ENCODE assay signal across 10 cellular contexts in the genomic region with DNA sequence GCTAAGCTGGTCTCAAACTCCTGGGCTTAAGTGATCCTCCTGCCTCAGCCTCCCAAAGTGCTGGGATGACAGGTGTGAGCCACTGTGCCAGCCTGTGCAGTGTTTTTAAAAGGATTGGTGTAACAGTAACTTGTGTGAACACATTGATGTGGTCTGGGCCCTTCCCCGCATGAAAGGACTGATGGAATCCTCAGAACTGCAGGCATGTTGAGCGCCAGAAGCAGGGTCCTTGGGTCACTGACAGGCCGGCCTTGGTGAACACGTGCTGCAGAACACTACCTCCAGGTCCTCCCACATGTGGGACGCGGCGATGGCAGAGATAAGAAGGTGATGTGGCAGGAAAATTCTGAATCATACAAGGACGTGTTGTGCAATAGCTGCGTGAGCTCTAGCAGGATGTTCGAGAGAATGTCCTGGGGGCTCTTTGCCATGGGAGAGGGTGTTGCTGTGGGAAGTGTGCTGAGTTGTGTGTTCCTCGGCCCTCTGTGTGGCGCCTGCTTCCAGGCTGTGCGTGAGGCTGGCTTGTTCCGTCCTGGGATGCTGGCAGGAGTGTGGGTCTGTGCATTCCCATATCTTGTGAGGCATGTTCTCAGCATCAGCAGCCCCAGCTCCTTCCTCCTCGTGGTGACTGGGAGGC.
DNase-seq lines count a peak whose midpoint lies in the region; ATAC-seq and TF ChIP-seq lines count a peak whose summit lies in the region.
"Had no signal": no experiment of that assay in that cellular context is flagged by ENCODE, and none has a peak within 500 bp of the region (broad histone marks: within the 10 kb centered on the region; RNA-seq: fewer than 3 reads in every experiment).

No MANE protein-coding gene starts in this region.

- 34% methylated on average over 15 of the region's 15 CpGs for WGBS in right cardiac atrium

- no peaks in the 10 kb centered on the region for H3K27me3 Mint-ChIP-seq in activated T-helper 1 cell treated with anti-CD3 and anti-CD28 coated beads, Interleukin-12 subunit alpha, Interleukin-12 subunit beta, Interleukin-2, Interleukin-4 antibody, amounts not matched to agents 30 ng/mL and 10 ng/mL and 1 ng/mL, durations not matched to agents 14 hours and 24 hours and 36 hours (ENCODE audit: insufficient read depth)

- intact Hi-C loops in activated T-helper 1 cell treated with anti-CD3 and anti-CD28 coated beads, Interleukin-12 subunit alpha, Interleukin-12 subunit beta, Interleukin-2, Interleukin-4 antibody, amounts not matched to agents 30 ng/mL and 10 ng/mL and 1 ng/mL, durations not matched to agents 14 hours and 24 hours and 36 hours (cut with micrococcal nuclease), result no loop called here
- intact Hi-C loops in right cardiac atrium (cut with DNase I), result no loop called here

- H3K4me1 ChIP-seq in right cardiac atrium (ENCODE audit: control insufficient read depth, insufficient read depth, low read length) (peaks cover 7% of the 10 kb centered on the region), thoracic aorta (ENCODE audit: control insufficient read depth in 1 of 2, low read depth in 2 of 2) (peaks cover 0 to 4% of the 10 kb centered on the region in 2 donors)

- H3K36me3 Mint-ChIP-seq in activated T-helper 1 cell treated with anti-CD3 and anti-CD28 coated beads, Interleukin-12 subunit alpha, Interleukin-12 subunit beta, Interleukin-2, Interleukin-4 antibody, amounts not matched to agents 30 ng/mL and 10 ng/mL and 1 ng/mL, durations not matched to agents 14 hours and 24 hours and 36 hours (ENCODE audit: low read depth), result peaks cover 6% of the 10 kb centered on the region

- in situ Hi-C loops in GM13977 (cut with MboI; ENCODE audit: low pct_unique_long_range_greater_than_20kb, low sequenced_read_pairs, unreplicated experiment), result no loop called here

- TF ChIP-seq CTCF in thoracic aorta (IDR thresholded peaks at IDR 0.05) (no peak), GM13977 (IDR thresholded peaks at IDR 0.05; ENCODE audit: extremely low read depth, insufficient read depth, missing control alignments) (no peak)

- no peak overlapping the region for H3K4me3 Mint-ChIP-seq in activated T-helper 1 cell treated with anti-CD3 and anti-CD28 coated beads, Interleukin-12 subunit alpha, Interleukin-12 subunit beta, Interleukin-2, Interleukin-4 antibody, amounts not matched to agents 30 ng/mL and 10 ng/mL and 1 ng/mL, durations not matched to agents 14 hours and 24 hours and 36 hours

- H3K27ac ChIP-seq in right cardiac atrium (ENCODE audit: low read length) (peak overlapping the region; percentile 37), thoracic aorta (peak overlapping the region; percentile 12 to 22)
- H3K27ac ChIP-seq: KMS-11 had no signal

- H3K4me3 ChIP-seq in right cardiac atrium (ENCODE audit: low read length) (no peak overlapping the region), thoracic aorta (no peak overlapping the region)

- H3K27me3 ChIP-seq in right cardiac atrium (ENCODE audit: control insufficient read depth, insufficient read depth), result no peaks in the 10 kb centered on the region
- H3K27me3 ChIP-seq in thoracic aorta (replicated peaks; ENCODE audit: insufficient read depth), result no peaks in the 10 kb centered on the region

- DNase-seq in activated T-cell treated with anti-CD3 and anti-CD28 coated beads for 24 hours (ENCODE audit: low read depth) (peak; percentile 30), activated T-cell treated with anti-CD3 and anti-CD28 coated beads for 4 hours (no peak), right cardiac atrium (peak in 2 of 3 donors; percentile 54 to 57), thoracic aorta (ENCODE audit: low spot score) (no peak), GM13977 (ENCODE audit: low spot score) (no peak)
- no peak for DNase-seq in activated T-helper 1 cell treated with anti-CD3 and anti-CD28 coated beads, Interleukin-12 subunit alpha, Interleukin-12 subunit beta, Interleukin-2, Interleukin-4 antibody, amounts not matched to agents 30 ng/mL and 10 ng/mL and 1 ng/mL, durations not matched to agents 14 hours and 24 hours and 36 hours (ENCODE audit: low spot score)
- DNase-seq: DMS53 had no signal

- H3K9me3 ChIP-seq in right cardiac atrium (ENCODE audit: control insufficient read depth, low read length), result no peaks in the 10 kb centered on the region
- H3K9me3 ChIP-seq in thoracic aorta, result no peaks in the 10 kb centered on the region

- H3K9me3 Mint-ChIP-seq in activated T-helper 1 cell treated with anti-CD3 and anti-CD28 coated beads, Interleukin-12 subunit alpha, Interleukin-12 subunit beta, Interleukin-2, Interleukin-4 antibody, amounts not matched to agents 30 ng/mL and 10 ng/mL and 1 ng/mL, durations not matched to agents 14 hours and 24 hours and 36 hours, result no peaks in the 10 kb centered on the region

- peak overlapping the region; percentile 76 for H3K27ac Mint-ChIP-seq in activated T-helper 1 cell treated with anti-CD3 and anti-CD28 coated beads, Interleukin-12 subunit alpha, Interleukin-12 subunit beta, Interleukin-2, Interleukin-4 antibody, amounts not matched to agents 30 ng/mL and 10 ng/mL and 1 ng/mL, durations not matched to agents 14 hours and 24 hours and 36 hours

- peak; percentile 47 to 51 for ATAC-seq in right cardiac atrium
- no peak for ATAC-seq in thoracic aorta (ENCODE audit: insufficient number of reproducible peaks, low FRiP score, low read depth)
- no peak for ATAC-seq in GM21576 (IDR thresholded peaks at IDR 0.05; ENCODE audit: unreplicated experiment)
- no peak for ATAC-seq in HG03342 (IDR thresholded peaks at IDR 0.05; ENCODE audit: unreplicated experiment)

- H3K4me1 Mint-ChIP-seq in activated T-helper 1 cell treated with anti-CD3 and anti-CD28 coated beads, Interleukin-12 subunit alpha, Interleukin-12 subunit beta, Interleukin-2, Interleukin-4 antibody, amounts not matched to agents 30 ng/mL and 10 ng/mL and 1 ng/mL, durations not matched to agents 14 hours and 24 hours and 36 hours (ENCODE audit: low read depth), result peaks cover 15% of the 10 kb centered on the region

- peaks cover 20% of the 10 kb centered on the region for H3K36me3 ChIP-seq in thoracic aorta

Comparison
In these comparisons a context has a peak if more than half of its experiments do, and no peak if none do; other contexts are left out.
1. DNase-seq: peak in activated T-cell treated with anti-CD3 and anti-CD28 coated beads for 24 hours (single experiment) and right cardiac atrium (2 of 3); none in activated T-cell treated with anti-CD3 and anti-CD28 coated beads for 4 hours (single experiment), activated T-helper 1 cell treated with anti-CD3 and anti-CD28 coated beads, Interleukin-12 subunit alpha, Interleukin-12 subunit beta, Interleukin-2, Interleukin-4 antibody, amounts not matched to agents 30 ng/mL and 10 ng/mL and 1 ng/mL, durations not matched to agents 14 hours and 24 hours and 36 hours (single experiment), thoracic aorta (single experiment) and GM13977 (single experiment).
2. ATAC-seq: peak in right cardiac atrium (2 of 2); none in thoracic aorta (single experiment), GM21576 (single experiment) and HG03342 (single experiment).